In genomic region chr9:114690308-114690707, GRCh38 we compare ENCODE assay signal across 17 cellular contexts. TPM values are rescaled to one million over a fixed set of nuclear protein-coding genes. Genes with fewer than 3 reads are reported as not detected.
DNase-seq lines count a peak whose midpoint lies in the region; ATAC-seq and TF ChIP-seq lines count a peak whose summit lies in the region.
"Had no signal": no experiment of that assay in that cellular context is flagged by ENCODE, and none has a peak within 500 bp of the region (broad histone marks: within the 10 kb centered on the region; RNA-seq: fewer than 3 reads in every experiment).

No MANE protein-coding gene starts in this region.

- H3K4me3 ChIP-seq in SK-N-SH (ENCODE audit: low read depth in 2 of 2, low read length in 1 of 2), result no peak overlapping the region
- no peak overlapping the region for H3K4me3 ChIP-seq in upper lobe of left lung
- H3K4me3 ChIP-seq: prostate gland, SK-N-MC had no signal

- peak overlapping the region; percentile 33 for H3K4me3 Mint-ChIP-seq in activated naive CD4-positive, alpha-beta T cell treated with anti-CD3 and anti-CD28 coated beads, Interleukin-2, amount 50 U/mL, for 24 hours
- no peak overlapping the region for H3K4me3 Mint-ChIP-seq in stimulated activated effector memory CD8-positive, alpha-beta T cell treated with anti-CD3 and anti-CD28 coated beads, Interleukin-12 subunit alpha, Interleukin-12 subunit beta, amount 100 ng/mL, for 72 hours
- no peak overlapping the region for H3K4me3 Mint-ChIP-seq in WTC11
- H3K4me3 Mint-ChIP-seq: brain, naive B cell had no signal

- H3K27ac Mint-ChIP-seq in activated naive CD4-positive, alpha-beta T cell treated with anti-CD3 and anti-CD28 coated beads, Interleukin-2, amount 50 U/mL, for 24 hours, result peak overlapping the region; percentile 99
- H3K27ac Mint-ChIP-seq in stimulated activated effector memory CD8-positive, alpha-beta T cell treated with anti-CD3 and anti-CD28 coated beads, Interleukin-12 subunit alpha, Interleukin-12 subunit beta, amount 100 ng/mL, for 72 hours, result peak overlapping the region; percentile 81
- H3K27ac Mint-ChIP-seq in WTC11, result no peak overlapping the region

- peaks cover 0 to 44% of the 10 kb centered on the region in 2 experiments for H3K4me1 ChIP-seq in SK-N-SH (ENCODE audit: control insufficient read depth in 1 of 2, insufficient read depth in 2 of 2, low read depth in 1 of 2, low read length in 1 of 2)
- peaks cover 0 to 3% (median 0%) of the 10 kb centered on the region in 4 donors for H3K4me1 ChIP-seq in upper lobe of left lung
- H3K4me1 ChIP-seq: prostate gland had no signal

- H3K27ac ChIP-seq in SK-N-SH (ENCODE audit: low read depth in 2 of 2, low read length in 1 of 2) (peak overlapping the region; percentile 68 to 95; a peak in 3 of 4 replicates), caudate nucleus (ENCODE audit: low read depth, low read length) (peak overlapping the region; percentile 81), upper lobe of left lung (no peak overlapping the region)
- H3K27ac ChIP-seq: prostate gland, SK-N-MC, WERI-Rb-1 had no signal

- 87% methylated on average over 4 of the region's 4 CpGs for WGBS in SK-N-SH (ENCODE audit: low lambda C conversion rate)
- 88 to 91% methylated on average over 4 of the region's 4 CpGs for WGBS in upper lobe of left lung, 2 donors

- H3F3A ChIP-seq in SK-N-SH (replicated peaks; ENCODE audit: insufficient read depth), result peaks cover 48% of the 10 kb centered on the region

- CTCF ChIA-PET in SK-N-SH (lab: Yijun Ruan, JAX), result interaction anchor here (1.2 to 4.5 kb wide), 2 partner anchors 9 to 324 kb away, joined by 4 to 26 read pairs; partner anchors contain the start of gene TEX48
- CTCF ChIA-PET in WTC11 (lab: Charles Lee), result interaction anchor here (1.2 to 1.8 kb wide), 2 partner anchors 9 to 217 kb away, joined by 4 to 6 read pairs; no protein-coding TSS in a partner anchor

- no peak for TF ChIP-seq CTCF in SK-N-SH (IDR thresholded peaks at IDR 0.05)
- TF ChIP-seq CTCF in WTC11 (IDR thresholded peaks at IDR 0.05), result no peak
- no peak for TF ChIP-seq CTCF in upper lobe of left lung (IDR thresholded peaks at IDR 0.05)

- no peak for TF ChIP-seq RAD21 in SK-N-SH (IDR thresholded peaks at IDR 0.05; ENCODE audit: low read length)

- H3K9me2 ChIP-seq in SK-N-SH, result no peaks in the 10 kb centered on the region

- H4K20me1 ChIP-seq in SK-N-SH (ENCODE audit: insufficient read depth), result no peaks in the 10 kb centered on the region

- peak overlapping the region; percentile 60 for H3K9ac ChIP-seq in SK-N-SH

- TF ChIP-seq POLR2A in upper lobe of left lung (IDR thresholded peaks at IDR 0.05), result no peak

- peaks cover 68% of the 10 kb centered on the region for H3K4me1 Mint-ChIP-seq in activated naive CD4-positive, alpha-beta T cell treated with anti-CD3 and anti-CD28 coated beads, Interleukin-2, amount 50 U/mL, for 24 hours
- peaks cover 59% of the 10 kb centered on the region for H3K4me1 Mint-ChIP-seq in stimulated activated effector memory CD8-positive, alpha-beta T cell treated with anti-CD3 and anti-CD28 coated beads, Interleukin-12 subunit alpha, Interleukin-12 subunit beta, amount 100 ng/mL, for 72 hours
- 0 out of 2 replicates have a peak, but pooled peaks cover 6% of the 10 kb centered on the region for H3K4me1 Mint-ChIP-seq in WTC11
- H3K4me1 Mint-ChIP-seq: naive B cell had no signal

- peak overlapping the region; percentile 53; the same call in 1 of the 2 replicates for H3K4me2 ChIP-seq in SK-N-SH

- no peak for DNase-seq in activated naive CD4-positive, alpha-beta T cell treated with anti-CD3 and anti-CD28 coated beads, Interleukin-2, amount 50 U/mL, for 16 hours
- no peak for DNase-seq in SK-N-SH
- DNase-seq in caudate nucleus (lab: John Stamatoyannopoulos, UW), result no peak
- DNase-seq in stimulated activated effector memory CD8-positive, alpha-beta T cell treated with anti-CD3 and anti-CD28 coated beads, Interleukin-12 subunit alpha, Interleukin-12 subunit beta, amount 100 ng/mL, for 72 hours (ENCODE audit: low spot score in 2 of 2), result no peak
- no peak for DNase-seq in WTC11 (ENCODE audit: low spot score)
- DNase-seq in NCI-H1105 treated with DMSO at 0.1 percent for 48 hours (lab: John Stamatoyannopoulos, UW), result no peak
- no peak for DNase-seq in upper lobe of left lung
- DNase-seq: naive B cell, NCI-H1436 treated with DMSO at 0.1 percent for 48 hours, NCI-H446 treated with DMSO at 0.1 percent for 48 hours, WERI-Rb-1 had no signal

- H3K27me3 ChIP-seq in SK-N-SH (ENCODE audit: insufficient read depth) (no peaks in the 10 kb centered on the region), upper lobe of left lung (no peaks in the 10 kb centered on the region)

- H2AFZ ChIP-seq in SK-N-SH (ENCODE audit: low read depth), result no peak overlapping the region

- H3K79me2 ChIP-seq in SK-N-SH (ENCODE audit: insufficient read depth), result no peaks in the 10 kb centered on the region

- H3K27me3 Mint-ChIP-seq in activated naive CD4-positive, alpha-beta T cell treated with anti-CD3 and anti-CD28 coated beads, Interleukin-2, amount 50 U/mL, for 24 hours, result no peaks in the 10 kb centered on the region
- H3K27me3 Mint-ChIP-seq in WTC11 (ENCODE audit: low read depth), result peaks cover 33% of the 10 kb centered on the region

- H3K36me3 ChIP-seq in SK-N-SH (replicated peaks in 1 of 2; ENCODE audit: control insufficient read depth in 1 of 2, insufficient read depth in 2 of 2, low read length in 1 of 2) (no peaks in the 10 kb centered on the region), upper lobe of left lung (no peaks in the 10 kb centered on the region)
- H3K36me3 ChIP-seq: prostate gland, WERI-Rb-1 had no signal

- H3K9me3 Mint-ChIP-seq in activated naive CD4-positive, alpha-beta T cell treated with anti-CD3 and anti-CD28 coated beads, Interleukin-2, amount 50 U/mL, for 24 hours, result no peaks in the 10 kb centered on the region
- H3K9me3 Mint-ChIP-seq in stimulated activated effector memory CD8-positive, alpha-beta T cell treated with anti-CD3 and anti-CD28 coated beads, Interleukin-12 subunit alpha, Interleukin-12 subunit beta, amount 100 ng/mL, for 72 hours, result no peaks in the 10 kb centered on the region
- no peaks in the 10 kb centered on the region for H3K9me3 Mint-ChIP-seq in WTC11

- ATAC-seq in stimulated activated effector memory CD8-positive, alpha-beta T cell treated with anti-CD3 and anti-CD28 coated beads, Interleukin-12 subunit alpha, Interleukin-12 subunit beta, amount 100 ng/mL, for 72 hours, result no peak
- ATAC-seq in WTC11 (no peak), upper lobe of left lung (ENCODE audit: low FRiP score in 2 of 2) (no peak)

- POLR2A ChIA-PET in SK-N-SH (lab: Yijun Ruan, JAX), result no interaction called here
- POLR2A ChIA-PET in WTC11 (lab: Charles Lee), result no interaction called here

- no peaks in the 10 kb centered on the region for H3K9me3 ChIP-seq in SK-N-SH
- H3K9me3 ChIP-seq in upper lobe of left lung, result no peaks in the 10 kb centered on the region
- H3K9me3 ChIP-seq: prostate gland had no signal

- H3K36me3 Mint-ChIP-seq in activated naive CD4-positive, alpha-beta T cell treated with anti-CD3 and anti-CD28 coated beads, Interleukin-2, amount 50 U/mL, for 24 hours, result peaks cover 1% of the 10 kb centered on the region
- H3K36me3 Mint-ChIP-seq in stimulated activated effector memory CD8-positive, alpha-beta T cell treated with anti-CD3 and anti-CD28 coated beads, Interleukin-12 subunit alpha, Interleukin-12 subunit beta, amount 100 ng/mL, for 72 hours, result peaks cover 7% of the 10 kb centered on the region
- H3K36me3 Mint-ChIP-seq in WTC11, result no peaks in the 10 kb centered on the region
- H3K36me3 Mint-ChIP-seq: brain, naive B cell had no signal

- TF ChIP-seq EP300 in SK-N-SH (IDR thresholded peaks at IDR 0.05; ENCODE audit: borderline replicate concordance in 1 of 2, low read depth in 1 of 2, low read length in 1 of 2) (no peak), upper lobe of left lung (IDR thresholded peaks at IDR 0.05) (no peak)

TF ChIP-seq in SK-N-SH, 30 proteins besides CTCF, POLR2A, EP300 and RAD21 (continues in another document):
- peak; percentile 76 for TF ChIP-seq PBX3 (IDR thresholded peaks at IDR 0.05)

TF ChIP-seq in WTC11, 78 proteins besides CTCF, POLR2A, EP300 and RAD21:
- TF ChIP-seq ERG (CRISPR knock-in tag; IDR thresholded peaks at IDR 0.05), result no peak

RNA-seq across cellular contexts. Expression of gene TEX48, which starts 8.3 kb away (rescaled TPM):
- 0.41 and 0.46 TPM in 2 replicates for polyA plus RNA-seq in SK-N-SH (2012; rRNA removed)
- 0.42 and 0.71 TPM in 2 replicates for polyA plus RNA-seq in SK-N-SH (2012; cell fraction: cytosol; rRNA removed)
- 0.20 and 0.37 TPM in 2 replicates for polyA plus RNA-seq in SK-N-SH (2012; cell fraction: nucleus; rRNA removed)
- not detected in 3 replicates for total RNA-seq in WTC11 (2021)
- total RNA-seq in upper lobe of left lung, result not detected
- total RNA-seq: liver, prostate gland had no signal
- polyA plus RNA-seq: liver had no signal

RNA-seq across cellular contexts. Expression of gene TEX53, which starts 32.7 kb away (rescaled TPM):
- not detected in 2 replicates for polyA plus RNA-seq in SK-N-SH (2012; rRNA removed)
- polyA plus RNA-seq in SK-N-SH (2012; cell fraction: cytosol; rRNA removed), result not detected in 2 replicates
- not detected in 2 replicates for polyA plus RNA-seq in SK-N-SH (2012; cell fraction: nucleus; rRNA removed)
- total RNA-seq in WTC11 (2021), result not detected in 3 replicates
- total RNA-seq in upper lobe of left lung, result not detected
- total RNA-seq: liver, prostate gland had no signal
- polyA plus RNA-seq: liver, thymus had no signal

Comparison
In these comparisons a context has a peak if more than half of its experiments do, and no peak if none do; other contexts are left out.
1. H3K27ac ChIP-seq: peak in SK-N-SH (2 of 2) and caudate nucleus (single experiment); none in upper lobe of left lung (0 of 4).